ENCODE assay signal across 8 cellular contexts in the genomic region with DNA sequence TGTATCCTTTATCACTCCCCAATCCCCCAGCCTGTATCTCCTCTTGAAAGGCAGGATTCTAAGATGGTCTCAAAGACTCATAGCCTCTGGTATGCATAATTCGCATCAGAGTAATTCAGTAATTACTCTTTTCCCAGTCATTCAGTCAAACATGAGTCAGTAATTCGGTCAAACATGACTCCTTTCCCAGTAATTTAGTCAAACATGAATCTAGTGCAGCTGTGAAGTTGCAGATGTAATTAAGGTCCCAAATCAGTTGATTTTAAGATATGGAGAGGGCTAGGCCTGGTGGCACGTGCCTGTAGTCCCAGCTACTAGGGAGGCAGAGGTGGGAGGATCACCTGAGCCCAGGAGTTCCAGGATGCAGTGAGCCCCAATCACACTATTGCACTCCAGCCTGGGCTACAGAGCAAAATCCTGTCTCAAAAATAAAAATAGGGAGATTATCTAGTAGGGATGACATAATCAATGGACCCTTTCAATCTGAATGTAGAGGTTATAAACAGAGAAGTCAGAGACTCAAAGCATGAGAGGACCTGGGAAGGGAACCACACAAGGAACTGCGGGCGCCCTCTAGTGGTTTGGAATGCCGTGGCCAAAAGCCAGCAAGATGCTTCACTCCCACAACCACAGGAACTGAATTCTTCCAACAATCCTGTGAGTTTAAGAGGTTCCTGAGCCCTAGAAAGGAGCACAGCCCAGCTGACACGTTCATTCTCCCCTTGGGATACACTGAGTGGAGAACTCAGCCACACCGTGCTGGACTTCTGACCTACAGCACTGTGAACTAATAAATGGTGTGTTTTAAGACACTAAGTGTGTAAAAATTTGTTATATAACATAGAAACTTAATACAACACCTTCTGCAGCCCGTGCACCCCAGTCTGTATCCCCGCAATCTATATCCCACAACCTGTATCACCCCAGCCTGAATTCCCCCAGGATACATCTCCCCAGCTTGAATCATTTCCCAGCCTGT.
DNase-seq lines count a peak whose midpoint lies in the region; ATAC-seq lines count a peak whose summit lies in the region.

No MANE protein-coding gene starts in this region.

- no peak overlapping the region for H3K27ac ChIP-seq in caudate nucleus (ENCODE audit: low read depth, low read length)

- ATAC-seq in HG02623 (IDR thresholded peaks at IDR 0.05; ENCODE audit: unreplicated experiment), result peak; percentile 62
- no peak for ATAC-seq in HG03469 (IDR thresholded peaks at IDR 0.05; ENCODE audit: unreplicated experiment)

- peak; percentile 64 for DNase-seq in DMS153 treated with DMSO at 0.1 percent for 48 hours (lab: John Stamatoyannopoulos, UW; ENCODE audit: unreplicated experiment)
- DNase-seq in NCI-H345 treated with DMSO at 0.1 percent for 48 hours (lab: John Stamatoyannopoulos, UW; ENCODE audit: unreplicated experiment), result peak; percentile 27
- peak; percentile 47 for DNase-seq in activated CD4-positive, CD25-positive, alpha-beta regulatory T cell treated with anti-CD3 and anti-CD28 coated beads, Interleukin-2, amount 50 U/mL, for 16 hours (ENCODE audit: low read depth, low spot score)
- peak in 58 of 61 donors; percentile 7 to 89 (median 56) for DNase-seq in caudate nucleus (lab: John Stamatoyannopoulos, UW)
- peak; percentile 85 for DNase-seq in kidney tubule cell (ENCODE audit: low spot score)
- DNase-seq in stimulated activated CD4-positive, alpha-beta T cell treated with anti-CD3 and anti-CD28 coated beads, Interleukin-2, amount 100 ng/mL, for 48 hours, result peak; percentile 78 to 79

Comparison
In these comparisons a context has a peak if more than half of its experiments do, and no peak if none do; other contexts are left out.
1. DNase-seq: peak in every context shown above with its lines; median percentile 85 in kidney tubule cell; 78 in stimulated activated CD4-positive, alpha-beta T cell treated with anti-CD3 and anti-CD28 coated beads, Interleukin-2, amount 100 ng/mL, for 48 hours; 64 in DMS153 treated with DMSO at 0.1 percent for 48 hours; 56 in caudate nucleus; 47 in activated CD4-positive, CD25-positive, alpha-beta regulatory T cell treated with anti-CD3 and anti-CD28 coated beads, Interleukin-2, amount 50 U/mL, for 16 hours; 27 in NCI-H345 treated with DMSO at 0.1 percent for 48 hours.